Comparison of ENCODE assay signal across 16 cellular contexts in the genomic region with DNA sequence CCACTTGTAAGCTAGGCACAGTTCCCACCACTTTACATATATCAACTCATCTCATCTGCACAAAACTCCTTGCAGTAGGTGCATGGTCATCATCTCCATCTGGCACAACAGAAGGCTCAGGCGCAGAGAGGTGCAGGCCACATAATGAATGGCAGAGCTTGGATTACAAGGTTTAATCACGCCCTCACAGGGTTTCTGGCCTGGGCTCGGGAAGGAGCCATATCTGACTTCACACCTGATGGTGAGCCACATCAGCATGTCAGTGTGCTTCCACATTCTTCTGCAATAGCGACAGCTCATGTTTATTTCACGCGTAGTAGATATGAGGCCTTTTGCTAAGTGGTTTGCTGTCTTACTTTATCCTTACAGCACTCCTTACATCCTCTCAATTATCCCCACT.
DNase-seq lines count a peak whose midpoint lies in the region; ATAC-seq, FAIRE-seq and TF ChIP-seq lines count a peak whose summit lies in the region.
"Had no signal": no experiment of that assay in that cellular context is flagged by ENCODE, and none has a peak within 500 bp of the region (broad histone marks: within the 10 kb centered on the region; RNA-seq: fewer than 3 reads in every experiment).

No MANE protein-coding gene starts in this region.

- no peaks in the 10 kb centered on the region for H3K4me1 ChIP-seq in endodermal cell (ENCODE audit: control insufficient read depth, insufficient read depth, low read length)
- H3K4me1 ChIP-seq: BLaER1 treated with 17β-estradiol and CSF1 and Interleukin-3, amounts not matched to agents 10 nM and 100 nM had no signal

- intact Hi-C loops in left ventricle myocardium superior (cut with micrococcal nuclease) (no loop called here), Right ventricle myocardium inferior (cut with DNase I) (no loop called here)

- no peak overlapping the region for H3K4me3 ChIP-seq in endodermal cell (ENCODE audit: low read length)
- H3K4me3 ChIP-seq: BLaER1 treated with 17β-estradiol and CSF1 and Interleukin-3, amounts not matched to agents 10 nM and 100 nM; GM12878 had no signal

- H3K36me3 Mint-ChIP-seq in endodermal cell (ENCODE audit: low read depth), result no peaks in the 10 kb centered on the region
- H3K36me3 Mint-ChIP-seq: CD4-positive, CD25-positive, alpha-beta regulatory T cell; IgD-negative memory B cell had no signal

- H3K36me3 ChIP-seq in endodermal cell (ENCODE audit: control insufficient read depth, insufficient read depth, low read length), result no peaks in the 10 kb centered on the region
- H3K36me3 ChIP-seq: BLaER1 treated with 17β-estradiol and CSF1 and Interleukin-3, amounts not matched to agents 10 nM and 100 nM had no signal

- no peak overlapping the region for H3K27ac ChIP-seq in endodermal cell (ENCODE audit: low read depth, low read length)
- H3K27ac ChIP-seq: BLaER1 treated with 17β-estradiol and CSF1 and Interleukin-3, amounts not matched to agents 10 nM and 100 nM had no signal

- DNase-seq in left ventricle myocardium superior (no peak), Right ventricle myocardium inferior (ENCODE audit: missing footprints) (no peak), NCI-H69 (lab: John Stamatoyannopoulos, UW) (peak; percentile 38), endodermal cell (peak; percentile 66), NCI-H187 treated with DMSO at 0.1 percent for 48 hours (lab: John Stamatoyannopoulos, UW) (no peak), GM19239 (ENCODE audit: insufficient read length, low spot score) (no peak), ecto neural progenitor cell (ENCODE audit: low spot score) (no peak)
- DNase-seq: 8988T; CD4-positive, CD25-positive, alpha-beta regulatory T cell; DMS79; GOT3; H9 had no signal

- peaks cover 32% of the 10 kb centered on the region for H3K27me3 Mint-ChIP-seq in endodermal cell (ENCODE audit: insufficient read depth)
- H3K27me3 Mint-ChIP-seq: CD4-positive, CD25-positive, alpha-beta regulatory T cell; IgD-negative memory B cell had no signal

- H3K9me3 ChIP-seq in endodermal cell (ENCODE audit: control insufficient read depth, low read length), result peaks cover 8% of the 10 kb centered on the region

- peaks cover 5% of the 10 kb centered on the region for H3K9me3 Mint-ChIP-seq in endodermal cell

- no peak overlapping the region for H3K9ac ChIP-seq in endodermal cell (ENCODE audit: extremely low read depth, low read length, poor library complexity, severe bottlenecking)
- H3K9ac ChIP-seq: BLaER1 treated with 17β-estradiol and CSF1 and Interleukin-3, amounts not matched to agents 10 nM and 100 nM had no signal

- H3K27ac Mint-ChIP-seq in endodermal cell, result no peak overlapping the region
- H3K27ac Mint-ChIP-seq: CD4-positive, CD25-positive, alpha-beta regulatory T cell; H9; IgD-negative memory B cell had no signal

- no peak overlapping the region for H3K4me3 Mint-ChIP-seq in endodermal cell
- H3K4me3 Mint-ChIP-seq: CD4-positive, CD25-positive, alpha-beta regulatory T cell; H9; IgD-negative memory B cell had no signal

- WGBS in endodermal cell (ENCODE audit: insufficient coverage in 1 of 2, insufficient read length in 1 of 2), 2 experiments, result 67 to 82% methylated on average over 3 to 6 of the region's 6 CpGs

- ATAC-seq in left ventricle myocardium superior (peak; percentile 9), Right ventricle myocardium inferior (no peak)
- ATAC-seq: GM12878 had no signal

- FAIRE-seq in GM19239 (lab: Jason Lieb, UNC), result no peak
- FAIRE-seq: GM12878, GM18507 had no signal

- peaks cover 10% of the 10 kb centered on the region for H3K4me1 Mint-ChIP-seq in endodermal cell
- H3K4me1 Mint-ChIP-seq: CD4-positive, CD25-positive, alpha-beta regulatory T cell; IgD-negative memory B cell had no signal

- H3K27me3 ChIP-seq in endodermal cell (ENCODE audit: control insufficient read depth, insufficient read depth, low read length, poor library complexity, severe bottlenecking), result peaks cover 5% of the 10 kb centered on the region
- H3K27me3 ChIP-seq: BLaER1 treated with 17β-estradiol and CSF1 and Interleukin-3, amounts not matched to agents 10 nM and 100 nM had no signal

- no peak for TF ChIP-seq CTCF in endodermal cell (conservative IDR thresholded peaks at IDR 0.05)

Comparison
In these comparisons a context has a peak if more than half of its experiments do, and no peak if none do; other contexts are left out.
1. DNase-seq: peak in NCI-H69 (single experiment) and endodermal cell (single experiment); none in left ventricle myocardium superior (single experiment), Right ventricle myocardium inferior (single experiment), NCI-H187 treated with DMSO at 0.1 percent for 48 hours (single experiment), GM19239 (single experiment) and ecto neural progenitor cell (single experiment).